Comparison of ENCODE assay signal across 29 cellular contexts in genomic region chr1:163298340-163298739, GRCh38.
"Had no signal": no experiment of that assay in that cellular context is flagged by ENCODE, and none has a peak within 500 bp of the region (broad histone marks: within the 10 kb centered on the region; RNA-seq: fewer than 3 reads in every experiment).

No MANE protein-coding gene starts in this region.

- H3K4me3 ChIP-seq: colonic mucosa, esophagus muscularis mucosa, gastroesophageal sphincter, lung, mucosa of descending colon, neural progenitor cell, ovary, right atrium auricular region, sigmoid colon, skin epidermis, testis, tibial nerve, upper lobe of right lung, vagina had no signal

- DNase-seq: colonic mucosa; dermis blood vessel endothelial cell; effector CD4-positive, alpha-beta T cell; glutamatergic neuron; immature natural killer cell; kidney; left cardiac atrium; left ventricle myocardium superior; mesenchymal stem cell; mucosa of descending colon; natural killer cell; nucleus accumbens; ovary; sigmoid colon; stimulated activated CD4-positive, alpha-beta T cell treated with anti-CD3 and anti-CD28 coated beads, Interleukin-2, amount 100 ng/mL, for 24 hours; stimulated activated CD4-positive, alpha-beta T cell treated with anti-CD3 and anti-CD28 coated beads, Interleukin-4, amount 100 ng/mL, for 4 hours; stimulated activated naive B cell treated with anti-CD40 and anti-IgM and Interleukin-4, amounts not matched to agents 10 μg/mL and 1 μg/mL and 100 μg/mL, for 72 hours; stimulated activated naive CD8-positive, alpha-beta T cell treated with anti-CD3 and anti-CD28 coated beads, Interleukin-15, amount 100 ng/mL, for 72 hours; testis; upper lobe of right lung had no signal

- H3K36me3 ChIP-seq: colonic mucosa, ovary, sigmoid colon, vagina had no signal

- H3K27me3 ChIP-seq: colonic mucosa, esophagus muscularis mucosa, gastroesophageal sphincter, neural progenitor cell, ovary, right atrium auricular region, sigmoid colon, testis, tibial nerve, upper lobe of right lung, vagina had no signal

- H3K27ac ChIP-seq: colonic mucosa, epithelial cell of prostate, esophagus muscularis mucosa, gastroesophageal sphincter, ovary, right atrium auricular region, sigmoid colon, skin epidermis, testis, tibial nerve, upper lobe of right lung, vagina had no signal

- H3K9me3 ChIP-seq: colonic mucosa, esophagus muscularis mucosa, gastroesophageal sphincter, mucosa of descending colon, ovary, right atrium auricular region, sigmoid colon, testis, tibial nerve, upper lobe of right lung, vagina had no signal

- H3K4me1 ChIP-seq: colonic mucosa, esophagus muscularis mucosa, gastroesophageal sphincter, right atrium auricular region, sigmoid colon, testis, tibial nerve, upper lobe of right lung, vagina had no signal
